14 cellular contexts compared by ENCODE assay signal in the genomic region with DNA sequence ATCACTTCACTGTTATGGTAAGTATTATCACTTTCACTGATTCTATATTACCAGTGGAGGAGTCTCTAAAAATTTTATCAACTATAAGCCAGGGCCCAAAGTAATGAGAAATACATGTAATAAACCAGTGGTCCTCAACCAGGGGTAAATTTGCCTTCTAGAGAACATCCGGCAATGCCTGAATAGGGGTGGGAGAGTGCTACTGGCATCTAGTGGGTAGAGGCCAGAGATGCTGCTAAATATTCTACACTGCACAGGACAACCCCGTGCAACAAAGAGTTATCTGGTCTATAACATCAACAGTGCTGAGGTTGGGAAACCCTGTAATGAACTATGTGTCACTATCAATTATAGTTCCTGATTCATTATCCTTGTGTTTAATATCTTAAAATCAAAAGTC. TPM values are rescaled to one million over a fixed set of nuclear protein-coding genes. Genes with fewer than 3 reads are reported as not detected.
DNase-seq lines count a peak whose midpoint lies in the region; ATAC-seq and TF ChIP-seq lines count a peak whose summit lies in the region.
"Had no signal": no experiment of that assay in that cellular context is flagged by ENCODE, and none has a peak within 500 bp of the region (broad histone marks: within the 10 kb centered on the region; RNA-seq: fewer than 3 reads in every experiment).

No MANE protein-coding gene starts in this region.

- no peak overlapping the region for H3K4me2 ChIP-seq in hepatocyte

- H3K36me3 Mint-ChIP-seq in memory B cell, result peaks cover 9% of the 10 kb centered on the region

- peak overlapping the region; percentile 86 for H3K27ac Mint-ChIP-seq in memory B cell

- H3K4me3 ChIP-seq in hepatocyte, result no peak overlapping the region
- H3K4me3 ChIP-seq: SJSA1 had no signal

- TF ChIP-seq CTCF in VCaP (conservative IDR thresholded peaks at IDR 0.05), result peak; percentile 50
- no peak for TF ChIP-seq CTCF in hepatocyte (IDR thresholded peaks at IDR 0.05; ENCODE audit: poor library complexity)

- no peaks in the 10 kb centered on the region for H3K9me3 Mint-ChIP-seq in memory B cell

- H3K27me3 Mint-ChIP-seq in memory B cell, result no peaks in the 10 kb centered on the region

- H3K4me1 Mint-ChIP-seq in memory B cell, result peaks cover 63% of the 10 kb centered on the region

- H3K79me2 ChIP-seq in hepatocyte, result peaks cover 3% of the 10 kb centered on the region

- DNase-seq in COR-L47 (lab: John Stamatoyannopoulos, UW) (peak; percentile 35), memory B cell (ENCODE audit: low spot score in 2 of 2) (no peak), hepatocyte (ENCODE audit: low spot score) (no peak), GM19238 (ENCODE audit: insufficient read length, low spot score) (no peak)
- DNase-seq: activated gamma-delta T cell treated with Interleukin-2 at 50 U/mL for 16 hours, esophagus squamous epithelium, HCEC 1CT, mesendoderm, trophoblast cell had no signal

- H3K27me3 ChIP-seq in hepatocyte, result peaks cover 19% of the 10 kb centered on the region
- H3K27me3 ChIP-seq: esophagus squamous epithelium had no signal

- H3K4me3 Mint-ChIP-seq in memory B cell, result peak overlapping the region; percentile 88

- no peaks in the 10 kb centered on the region for H3K9me2 ChIP-seq in hepatocyte (replicated peaks; ENCODE audit: insufficient read depth)

- no peaks in the 10 kb centered on the region for H3K9me3 ChIP-seq in hepatocyte (ENCODE audit: low read depth)
- H3K9me3 ChIP-seq: esophagus squamous epithelium, SJSA1 had no signal

- no peak overlapping the region for H2AFZ ChIP-seq in hepatocyte

- H3K36me3 ChIP-seq in hepatocyte (replicated peaks; ENCODE audit: insufficient read depth, low read depth), result no peaks in the 10 kb centered on the region
- H3K36me3 ChIP-seq: esophagus squamous epithelium had no signal

- H3K27ac ChIP-seq in VCaP, result peak overlapping the region; percentile 96
- H3K27ac ChIP-seq in hepatocyte, result no peak overlapping the region
- H3K27ac ChIP-seq: KMS-11, SJSA1 had no signal

- no peaks in the 10 kb centered on the region for H4K20me1 ChIP-seq in hepatocyte (ENCODE audit: insufficient read depth, poor library complexity, severe bottlenecking)

- 77% methylated on average over 2 of the region's 2 CpGs for WGBS in hepatocyte (ENCODE audit: low lambda C conversion rate, missing lambda C conversion rate)

- peaks cover 6% of the 10 kb centered on the region for H3K4me1 ChIP-seq in hepatocyte (ENCODE audit: insufficient read depth)

- ATAC-seq in GM21447 (IDR thresholded peaks at IDR 0.05; ENCODE audit: unreplicated experiment), result peak; percentile 12
- ATAC-seq in memory B cell (ENCODE audit: low read depth), result no peak
- ATAC-seq in HG03097 (IDR thresholded peaks at IDR 0.05; ENCODE audit: low FRiP score, unreplicated experiment), result no peak

RNA-seq across cellular contexts. Expression of a gene that starts 2.2 kb away (rescaled TPM):
- total RNA-seq in hepatocyte, result 5.1 and 7.6 TPM in 2 replicates
- polyA plus RNA-seq in hepatocyte, result 5.1 and 5.5 TPM in 2 replicates

RNA-seq across cellular contexts. Expression of a gene that starts 16.2 kb away (rescaled TPM):
- total RNA-seq in hepatocyte, result 2.9 and 3.9 TPM in 2 replicates
- 1.0 and 1.7 TPM in 2 replicates for polyA plus RNA-seq in hepatocyte

RNA-seq across cellular contexts. Expression of a gene that starts 53.9 kb away (rescaled TPM):
- total RNA-seq in hepatocyte, result 0.20 and 0.44 TPM in 2 replicates
- polyA plus RNA-seq in hepatocyte, result 0.06 and 0.11 TPM in 2 replicates
- total RNA-seq: SJSA1 had no signal
